ENCODE assay signal across 8 cellular contexts in the genomic region with DNA sequence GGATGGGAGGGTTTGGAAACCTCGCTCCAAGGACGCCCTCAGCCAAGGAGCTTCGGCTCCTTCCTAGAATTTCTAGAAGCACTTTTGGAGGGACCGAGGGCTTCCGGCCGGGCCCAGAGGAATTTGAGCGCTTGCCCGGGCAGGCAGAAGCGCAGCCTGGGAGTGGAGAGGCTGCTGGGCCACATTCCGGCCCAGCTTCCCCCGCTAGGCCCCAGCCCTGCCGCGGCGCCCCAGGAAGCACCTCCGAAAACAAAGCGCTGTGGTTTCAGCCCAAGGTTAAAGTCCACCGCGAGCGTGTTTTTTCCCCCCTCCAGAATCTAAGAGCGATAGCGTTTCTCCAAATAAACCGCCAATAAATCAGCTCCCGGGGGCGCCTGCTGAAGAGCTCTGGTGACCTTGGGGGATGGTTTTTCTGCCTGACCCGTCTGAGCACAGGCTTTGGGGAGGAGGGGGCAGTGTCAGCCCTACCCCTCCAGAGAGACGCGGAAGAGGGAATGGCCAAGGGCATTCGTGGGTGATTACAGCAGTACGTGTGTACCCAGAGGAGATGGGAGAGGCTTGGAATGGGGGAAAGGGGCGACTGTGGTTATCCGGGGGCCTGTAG. TPM values are rescaled to one million over a fixed set of nuclear protein-coding genes. Genes with fewer than 3 reads are reported as not detected.
DNase-seq lines count a peak whose midpoint lies in the region; ATAC-seq and TF ChIP-seq lines count a peak whose summit lies in the region.

No MANE protein-coding gene starts in this region.

- DNase-seq in NCI-H1417 (lab: John Stamatoyannopoulos, UW) (peak in 2 of 3 experiments; percentile 48 to 68), NCI-H1417 treated with DMSO at 0.1 percent for 48 hours (lab: John Stamatoyannopoulos, UW) (no peak), NCI-H69 (lab: John Stamatoyannopoulos, UW) (peak; percentile 44), endothelial cell (ENCODE audit: low spot score) (peak; percentile 36), mucosa of descending colon (peak; percentile 72 to 80 (median 74)), aorta (peak; percentile 69 to 78), SIG-M5 (lab: John Stamatoyannopoulos, UW) (no peak), NK-92 (lab: John Stamatoyannopoulos, UW; ENCODE audit: unreplicated experiment) (no peak)

- intact Hi-C loops in mucosa of descending colon (cut with DNase I, micrococcal nuclease) (no loop called here), aorta (cut with DNase I) (no loop called here)

- H3K4me1 ChIP-seq in mucosa of descending colon (ENCODE audit: low read depth) (peaks cover 20% of the 10 kb centered on the region), aorta (ENCODE audit: control insufficient read depth in 1 of 2, insufficient read depth in 2 of 2, low read length in 2 of 2) (no peaks in the 10 kb centered on the region)

- H3K9me3 ChIP-seq in mucosa of descending colon = no peaks in the 10 kb centered on the region
- no peaks in the 10 kb centered on the region for H3K9me3 ChIP-seq in aorta (ENCODE audit: control insufficient read depth, low read length)

- H3K4me3 ChIP-seq in mucosa of descending colon (no peak overlapping the region), aorta (ENCODE audit: low read length in 2 of 2) (peak overlapping the region; percentile 14 to 99)

- H3K36me3 ChIP-seq in mucosa of descending colon (ENCODE audit: low read depth) (no peaks in the 10 kb centered on the region), aorta (ENCODE audit: control insufficient read depth in 1 of 2, insufficient read depth in 2 of 2, low read length in 1 of 2) (no peaks in the 10 kb centered on the region)

- peak overlapping the region; percentile 90 for H3K4me3 Mint-ChIP-seq in endothelial cell (ENCODE audit: unreplicated experiment)

- H3K27me3 ChIP-seq in aorta (ENCODE audit: control insufficient read depth in 1 of 2, insufficient read depth in 2 of 2, low read length in 1 of 2) = no peaks in the 10 kb centered on the region

- ATAC-seq in mucosa of descending colon = peak; percentile 39
- no peak for ATAC-seq in aorta (ENCODE audit: low FRiP score)

- no peak for TF ChIP-seq CTCF in endothelial cell (IDR thresholded peaks at IDR 0.05; ENCODE audit: unreplicated experiment)
- TF ChIP-seq CTCF in mucosa of descending colon (IDR thresholded peaks at IDR 0.05) = no peak

- peak overlapping the region; percentile 49 for H3K27ac Mint-ChIP-seq in endothelial cell (ENCODE audit: unreplicated experiment)

- no peaks in the 10 kb centered on the region for H3K9me3 Mint-ChIP-seq in endothelial cell (ENCODE audit: unreplicated experiment)

- H3K4me1 Mint-ChIP-seq in endothelial cell (ENCODE audit: unreplicated experiment) = peaks cover 11% of the 10 kb centered on the region

- H3K27ac ChIP-seq in aorta (ENCODE audit: low read depth in 1 of 2, low read length in 2 of 2) = peak overlapping the region; percentile 52 to 93

- H3K27me3 Mint-ChIP-seq in endothelial cell (ENCODE audit: unreplicated experiment) = peaks cover 25% of the 10 kb centered on the region

- WGBS in aorta, 2 donors = 1% methylated on average over 31 of the region's 31 CpGs

- H3K36me3 Mint-ChIP-seq in endothelial cell (ENCODE audit: low read depth, unreplicated experiment) = peaks cover 22% of the 10 kb centered on the region

RNA-seq across cellular contexts. Expression of gene TNRC18, which starts 5.7 kb away (rescaled TPM):
- total RNA-seq in endothelial cell (ENCODE audit: unreplicated experiment) (91.8 TPM), mucosa of descending colon (100 to 1,000 TPM in 2 of 3 donors, 10 to 100 TPM in 1; 94.0 to 170 (median 112) TPM), aorta (100 to 1,000 TPM; 108 to 132 TPM)
- 10 to 100 TPM; 41.8 to 48.4 TPM for polyA plus RNA-seq in aorta

Comparison
In these comparisons a context has a peak if more than half of its experiments do, and no peak if none do; other contexts are left out.
1. DNase-seq: peak in NCI-H1417 (2 of 3), NCI-H69 (single experiment), endothelial cell (single experiment), mucosa of descending colon (3 of 3) and aorta (2 of 2); none in NCI-H1417 treated with DMSO at 0.1 percent for 48 hours (single experiment), SIG-M5 (single experiment) and NK-92 (single experiment).